ENCODE assay signal across 10 cellular contexts in genomic region chr6:129860901-129861665, GRCh38. TPM values are rescaled to one million over a fixed set of nuclear protein-coding genes. Genes with fewer than 3 reads are reported as not detected.
DNase-seq lines count a peak whose midpoint lies in the region; TF ChIP-seq lines count a peak whose summit lies in the region.
"Had no signal": no experiment of that assay in that cellular context is flagged by ENCODE, and none has a peak within 500 bp of the region (broad histone marks: within the 10 kb centered on the region; RNA-seq: fewer than 3 reads in every experiment).

TMEM244 (minus strand) TSS chr6:129861315; CDS start chr6:129861188, 127 bp downstream.

- H3K9me3 ChIP-seq in SK-N-MC (ENCODE audit: low read depth, low read length) (no peaks in the 10 kb centered on the region), thymus (ENCODE audit: control insufficient read depth) (no peaks in the 10 kb centered on the region), adrenal gland (replicated peaks in 1 of 3) (no peaks in the 10 kb centered on the region)

- peak within 1 kb of the TSS; percentile 46 for H3K9ac ChIP-seq in SK-N-MC (ENCODE audit: insufficient read length)

- intact Hi-C loops in adrenal gland (cut with DNase I), result no loop called here

- WGBS in thymus, result 84% methylated on average over 14 of the region's 14 CpGs
- 79 to 88% (median 81%) methylated on average over 14 of the region's 14 CpGs for WGBS in adrenal gland, 4 donors

- no peaks in the 10 kb centered on the region for H3K27me3 ChIP-seq in thymus (ENCODE audit: control insufficient read depth, insufficient read depth)
- peaks cover 6% of the 10 kb centered on the region for H3K27me3 ChIP-seq in adrenal gland

- peak; percentile 5 for DNase-seq in stimulated activated CD4-positive, alpha-beta T cell treated with anti-CD3 and anti-CD28 coated beads, Interleukin-15, amount 100 ng/mL, for 24 hours
- DNase-seq in stimulated activated CD4-positive, alpha-beta T cell treated with anti-CD3 and anti-CD28 coated beads, Interleukin-12 subunit alpha, Interleukin-12 subunit beta, amount 100 ng/mL, for 4 hours, result no peak
- DNase-seq in SK-N-MC (ENCODE audit: low read depth, low spot score) (no peak), fibroblast of mammary gland (ENCODE audit: low read depth) (peak; percentile 95), adrenal gland (no peak), Kasumi-1 (lab: John Stamatoyannopoulos, UW) (no peak)
- DNase-seq in effector CD8-positive, alpha-beta T cell (lab: John Stamatoyannopoulos, UW), result no peak
- DNase-seq: effector CD4-positive, alpha-beta T cell had no signal

- H3K4me1 ChIP-seq in thymus (ENCODE audit: control insufficient read depth, insufficient read depth, low read length) (peaks cover 3% of the 10 kb centered on the region), adrenal gland (replicated peaks in 1 of 2) (peaks cover 0 to 5% of the 10 kb centered on the region in 2 donors)

- TF ChIP-seq POLR2A in adrenal gland (IDR thresholded peaks at IDR 0.05), result no peak

- no peaks in the 10 kb centered on the region for H3K36me3 ChIP-seq in SK-N-MC (ENCODE audit: insufficient read depth, low read length)
- no peaks in the 10 kb centered on the region for H3K36me3 ChIP-seq in thymus (ENCODE audit: control insufficient read depth, insufficient read depth)
- H3K36me3 ChIP-seq in adrenal gland (replicated peaks in 1 of 2), result no peaks in the 10 kb centered on the region

- H3K4me3 ChIP-seq in SK-N-MC (peak within 1 kb of the TSS; percentile 23), fibroblast of mammary gland (ENCODE audit: control insufficient read depth, low read depth, low read length) (peak within 1 kb of the TSS; percentile 53), thymus (ENCODE audit: low read length) (peak within 1 kb of the TSS; percentile 38), adrenal gland (no peak within 1 kb of the TSS)

- no peak for TF ChIP-seq CTCF in fibroblast of mammary gland (conservative IDR thresholded peaks at IDR 0.05; ENCODE audit: control insufficient read depth, insufficient read depth, low read depth, low read length)
- TF ChIP-seq CTCF in adrenal gland (IDR thresholded peaks at IDR 0.05), result no peak

- H3K27ac ChIP-seq in SK-N-MC (peak within 1 kb of the TSS; percentile 64; the same call in 1 of the 2 replicates), thymus (ENCODE audit: low read depth) (peak within 1 kb of the TSS; percentile 58), adrenal gland (no peak within 1 kb of the TSS)

RNA-seq across cellular contexts. Expression of gene TMEM244, which starts in this region (rescaled TPM):
- polyA plus RNA-seq in thymus (not detected), adrenal gland (not detected)
- total RNA-seq in adrenal gland, result not detected
- total RNA-seq: pulmonary artery endothelial cell had no signal

Comparison
In these comparisons a context has a peak if more than half of its experiments do, and no peak if none do; other contexts are left out.
1. DNase-seq: peak in stimulated activated CD4-positive, alpha-beta T cell treated with anti-CD3 and anti-CD28 coated beads, Interleukin-15, amount 100 ng/mL, for 24 hours (single experiment) and fibroblast of mammary gland (single experiment); none in stimulated activated CD4-positive, alpha-beta T cell treated with anti-CD3 and anti-CD28 coated beads, Interleukin-12 subunit alpha, Interleukin-12 subunit beta, amount 100 ng/mL, for 4 hours (single experiment), SK-N-MC (single experiment), adrenal gland (0 of 7), Kasumi-1 (0 of 2) and effector CD8-positive, alpha-beta T cell (single experiment).
2. H3K27ac ChIP-seq: peak in SK-N-MC (single experiment) and thymus (single experiment); none in adrenal gland (0 of 5).
3. H3K4me3 ChIP-seq: peak in SK-N-MC (single experiment), fibroblast of mammary gland (single experiment) and thymus (single experiment); none in adrenal gland (0 of 4).